8 cellular contexts compared by ENCODE assay signal in genomic region chr10:24952146-24952700, GRCh38. TPM values are rescaled to one million over a fixed set of nuclear protein-coding genes. Genes with fewer than 3 reads are reported as not detected.
A peak's percentile ranks its signal among the peaks of the same experiment; 100 is the strongest.
DNase-seq lines count a peak whose midpoint lies in the region; ATAC-seq, FAIRE-seq and TF ChIP-seq lines count a peak whose summit lies in the region.

A gene with protein sequence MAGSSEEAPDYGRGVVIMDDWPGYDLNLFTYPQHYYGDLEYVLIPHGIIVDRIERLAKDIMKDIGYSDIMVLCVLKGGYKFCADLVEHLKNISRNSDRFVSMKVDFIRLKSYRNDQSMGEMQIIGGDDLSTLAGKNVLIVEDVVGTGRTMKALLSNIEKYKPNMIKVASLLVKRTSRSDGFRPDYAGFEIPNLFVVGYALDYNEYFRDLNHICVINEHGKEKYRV (minus strand): TSS chr10:24952606. CDS start chr10:24952575, 31 bp downstream.

- H3K36me3 ChIP-seq in endothelial cell of umbilical vein (ENCODE audit: control insufficient read depth in 2 of 2, extremely low read depth in 1 of 2, insufficient read depth in 2 of 2, low read length in 2 of 2) = no peaks in the 10 kb centered on the region
- H3K36me3 ChIP-seq in thymus (ENCODE audit: control insufficient read depth, insufficient read depth) = no peaks in the 10 kb centered on the region

- H3K79me2 ChIP-seq in endothelial cell of umbilical vein (ENCODE audit: control insufficient read depth, insufficient read depth, low read length) = no peaks in the 10 kb centered on the region

- H3K4me3 ChIP-seq in endothelial cell of umbilical vein (replicated peaks in 1 of 3; ENCODE audit: insufficient read depth in 1 of 3, low read depth in 1 of 3, low read length in 3 of 3) (peak within 1 kb of the TSS; percentile 44 to 60 (median 47)), mononuclear cell (ENCODE audit: low read length) (peak within 1 kb of the TSS; percentile 41), thymus (ENCODE audit: low read length) (peak within 1 kb of the TSS; percentile 70)

- FAIRE-seq in endothelial cell of umbilical vein (lab: Jason Lieb, UNC) = peak; percentile 59

- no peaks in the 10 kb centered on the region for H3K9me3 ChIP-seq in endothelial cell of umbilical vein (replicated peaks; ENCODE audit: control insufficient read depth, insufficient read depth, low read length)
- H3K9me3 ChIP-seq in mononuclear cell (ENCODE audit: low read depth, low read length) = no peaks in the 10 kb centered on the region
- H3K9me3 ChIP-seq in thymus (ENCODE audit: control insufficient read depth) = no peaks in the 10 kb centered on the region

- DNase-seq in C1 segment of cervical spinal cord (lab: John Stamatoyannopoulos, UW) (peak in 12 of 14 donors; percentile 37 to 86 (median 71)), endothelial cell of umbilical vein (ENCODE audit: low read depth, low spot score) (peak; percentile 40), NCI-H128 (lab: John Stamatoyannopoulos, UW; ENCODE audit: unreplicated experiment) (no peak)
- DNase-seq in activated CD4-positive, alpha-beta T cell treated with anti-CD3 and anti-CD28 coated beads for 48 hours = peak; percentile 40

- CTCF ChIA-PET in endothelial cell of umbilical vein (lab: Charles Lee) = interaction anchor here (0.8 to 1.8 kb wide), 9 partner anchors 35 to 309 kb away, joined by 3 to 12 read pairs (median 4); partner anchors contain the start of gene ARHGAP21

- ATAC-seq in GM19043 (IDR thresholded peaks at IDR 0.05; ENCODE audit: low read depth, unreplicated experiment) (peak; percentile 21), HG03439 (IDR thresholded peaks at IDR 0.05; ENCODE audit: unreplicated experiment) (peak; percentile 44)

- H3K4me1 ChIP-seq in endothelial cell of umbilical vein (ENCODE audit: control insufficient read depth, extremely low read depth, insufficient read depth, low read length) = peaks cover 12% of the 10 kb centered on the region
- H3K4me1 ChIP-seq in mononuclear cell (ENCODE audit: insufficient read depth, low read length) = peaks cover 14% of the 10 kb centered on the region
- H3K4me1 ChIP-seq in thymus (ENCODE audit: control insufficient read depth, insufficient read depth, low read length) = peaks cover 6% of the 10 kb centered on the region

- dilution Hi-C loops in endothelial cell of umbilical vein (cut with MboI; ENCODE audit: extremely low pct_ligation_motif_present, low sequenced_read_pairs) = no loop called here

- peak within 1 kb of the TSS; percentile 77 for H3K27ac ChIP-seq in endothelial cell of umbilical vein (ENCODE audit: insufficient read depth, low read depth, low read length)
- peak within 1 kb of the TSS; percentile 77 for H3K27ac ChIP-seq in thymus (ENCODE audit: low read depth)

- intact Hi-C loops in endothelial cell of umbilical vein (cut with micrococcal nuclease) = loop anchor here (1.0 to 2.0 kb wide), 4 partner anchors 65 to 309 kb away; partner anchors contain the start of genes ENKUR and THNSL1

- H3K9me1 ChIP-seq in endothelial cell of umbilical vein (replicated peaks; ENCODE audit: control insufficient read depth, extremely low read depth, insufficient read depth, low read length) = no peaks in the 10 kb centered on the region

- no peak for TF ChIP-seq POLR2A in endothelial cell of umbilical vein (IDR thresholded peaks at IDR 0.05; ENCODE audit: low read depth, low read length)

- POLR2A ChIA-PET in endothelial cell of umbilical vein (lab: Charles Lee) = no interaction called here

- no peaks in the 10 kb centered on the region for H4K20me1 ChIP-seq in endothelial cell of umbilical vein (replicated peaks; ENCODE audit: control insufficient read depth, extremely low read depth, insufficient read depth, low read length)

- BruUV-seq in endothelial cell of umbilical vein (replicated peaks; lab: Mats Ljungman, UMichigan) = TSS peak; percentile 82

- TF ChIP-seq CTCF in endothelial cell of umbilical vein (IDR thresholded peaks at IDR 0.05; ENCODE audit: extremely low read depth in 1 of 2, insufficient read depth in 1 of 2, low read depth in 1 of 2, low read length in 2 of 2) = no peak

- H3K9ac ChIP-seq in endothelial cell of umbilical vein (replicated peaks; ENCODE audit: extremely low read depth, insufficient read depth, low read length) = peak within 1 kb of the TSS; percentile 78

- peak within 1 kb of the TSS; percentile 60 for H3K4me2 ChIP-seq in endothelial cell of umbilical vein (ENCODE audit: insufficient read depth, low read length)

- WGBS in thymus = 2% methylated on average over 55 of the region's 55 CpGs

- H3K27me3 ChIP-seq in endothelial cell of umbilical vein (ENCODE audit: control insufficient read depth in 2 of 2, insufficient read depth in 2 of 2, low read length in 2 of 2) (no peaks in the 10 kb centered on the region), mononuclear cell (ENCODE audit: insufficient read depth, low read length) (no peaks in the 10 kb centered on the region), thymus (ENCODE audit: control insufficient read depth, insufficient read depth) (no peaks in the 10 kb centered on the region)

- H2AFZ ChIP-seq in endothelial cell of umbilical vein (ENCODE audit: low read depth, low read length) = peak within 1 kb of the TSS; percentile 98

TF ChIP-seq in endothelial cell of umbilical vein, 7 proteins besides CTCF, POLR2A, EP300 and RAD21:
- TF ChIP-seq GATA2 (IDR thresholded peaks at IDR 0.05; ENCODE audit: insufficient read depth, insufficient read length, low read depth, low read length) = no peak
- TF ChIP-seq JUN (IDR thresholded peaks at IDR 0.05; ENCODE audit: borderline replicate concordance, insufficient read depth, insufficient read length, low read depth) = no peak
- no peak for TF ChIP-seq MAX (IDR thresholded peaks at IDR 0.05; ENCODE audit: insufficient read depth, insufficient read length)
TF ChIP-seq in endothelial cell of umbilical vein: peak in this region for 0.

RNA-seq across cellular contexts. Expression of the gene that starts here (rescaled TPM):
- total RNA-seq in endothelial cell of umbilical vein (24.2 and 27.0 TPM in 2 replicates), mononuclear cell (3.0 TPM)
- polyA plus RNA-seq in endothelial cell of umbilical vein (12.7 and 22.0 TPM in 2 replicates), thymus (6.1 TPM)
- polyA plus RNA-seq in endothelial cell of umbilical vein (2011; cell fraction: cytosol; rRNA removed) = 18.6 and 25.6 TPM in 2 replicates
- 14.6 and 26.8 TPM in 2 replicates for polyA plus RNA-seq in endothelial cell of umbilical vein (2011; cell fraction: nucleus; rRNA removed)
- 20.5 and 20.7 TPM in 2 replicates for polyA plus RNA-seq in endothelial cell of umbilical vein (2012)
- polyA minus RNA-seq in endothelial cell of umbilical vein = 15.0 and 18.9 TPM in 2 replicates
- 2.2 TPM for polyA minus RNA-seq in endothelial cell of umbilical vein (2011; cell fraction: cytosol; rRNA and poly(A)+ RNA removed)
- 5.6 and 7.4 TPM in 2 replicates for polyA minus RNA-seq in endothelial cell of umbilical vein (2011; cell fraction: nucleus; rRNA and poly(A)+ RNA removed)
